21 cellular contexts compared by ENCODE assay signal in the genomic region with DNA sequence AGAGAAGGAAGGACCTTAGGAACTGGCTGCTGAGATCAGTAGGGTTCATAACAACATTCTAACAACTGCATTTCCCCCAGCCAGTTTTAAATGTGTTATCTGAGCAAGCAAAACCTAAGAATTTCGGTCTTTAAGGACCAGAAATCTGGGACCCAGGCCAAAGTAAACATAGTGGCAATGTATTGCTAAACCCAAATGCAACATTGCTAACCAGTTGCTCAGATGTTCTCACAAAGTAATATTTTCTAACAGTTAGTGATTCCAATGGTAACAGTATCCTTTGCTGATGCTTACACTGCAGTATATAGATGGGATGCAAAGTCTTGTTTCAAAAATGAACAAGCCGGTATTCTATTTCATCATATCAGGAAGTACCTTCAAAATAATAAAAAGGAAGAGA.
DNase-seq lines count a peak whose midpoint lies in the region; FAIRE-seq and TF ChIP-seq lines count a peak whose summit lies in the region.
"Had no signal": no experiment of that assay in that cellular context is flagged by ENCODE, and none has a peak within 500 bp of the region (broad histone marks: within the 10 kb centered on the region; RNA-seq: fewer than 3 reads in every experiment).

No MANE protein-coding gene starts in this region.

- no peaks in the 10 kb centered on the region for H4K20me1 ChIP-seq in fibroblast of lung (ENCODE audit: control insufficient read depth, extremely low read depth, insufficient read depth, low read length)
- H4K20me1 ChIP-seq: BLaER1 treated with 17β-estradiol and CSF1 and Interleukin-3, amounts not matched to agents 10 nM and 100 nM had no signal

- no peaks in the 10 kb centered on the region for H3K4me1 Mint-ChIP-seq in HFFc6 (ENCODE audit: low read depth)

- POLR2A ChIA-PET in RWPE1 (lab: Yijun Ruan, JAX; ENCODE audit: low non-redundant PET): no interaction called here

- no peaks in the 10 kb centered on the region for H3K9me3 Mint-ChIP-seq in HFFc6
- H3K9me3 Mint-ChIP-seq: endodermal cell had no signal

- H2AFZ ChIP-seq in fibroblast of lung (ENCODE audit: low read length): no peak overlapping the region

- H3K27ac Mint-ChIP-seq in HFFc6: no peak overlapping the region
- H3K27ac Mint-ChIP-seq: endodermal cell had no signal

- no peaks in the 10 kb centered on the region for H3K4me1 ChIP-seq in fibroblast of lung (ENCODE audit: control insufficient read depth, extremely low read depth, insufficient read depth, low read length)
- H3K4me1 ChIP-seq in colonic mucosa: no peaks in the 10 kb centered on the region
- H3K4me1 ChIP-seq: BLaER1 treated with 17β-estradiol and CSF1 and Interleukin-3, amounts not matched to agents 10 nM and 100 nM; heart left ventricle had no signal

- CTCF ChIA-PET in RWPE1 (lab: Yijun Ruan, JAX): no interaction called here

- H3K27me3 Mint-ChIP-seq in HFFc6 (ENCODE audit: insufficient read depth): peaks cover 1% of the 10 kb centered on the region; the same call in 1 of the 2 replicates

- H3K27ac ChIP-seq in RWPE1 (no peak overlapping the region), fibroblast of lung (ENCODE audit: insufficient read depth, low read length) (no peak overlapping the region), colonic mucosa (no peak overlapping the region)
- H3K27ac ChIP-seq: BLaER1 treated with 17β-estradiol and CSF1 and Interleukin-3, amounts not matched to agents 10 nM and 100 nM; heart left ventricle; neutrophil had no signal

- no peak overlapping the region for H3K4me3 Mint-ChIP-seq in HFFc6
- H3K4me3 Mint-ChIP-seq: endodermal cell had no signal

- no peaks in the 10 kb centered on the region for H3K9me3 ChIP-seq in fibroblast of lung (ENCODE audit: control insufficient read depth, insufficient read depth, low read depth, low read length)
- H3K9me3 ChIP-seq in colonic mucosa: no peaks in the 10 kb centered on the region
- H3K9me3 ChIP-seq: mucosa of descending colon, neutrophil, tibial artery had no signal

- intact Hi-C loops in colonic mucosa (cut with DNase I): no loop called here

- DNase-seq in HFFc6: peak; percentile 12
- DNase-seq in RWPE1 (ENCODE audit: low spot score): peak; percentile 4
- DNase-seq in fibroblast of lung (ENCODE audit: low read depth in 2 of 2): peak; percentile 58 to 88
- peak; percentile 92 for DNase-seq in renal cortical epithelial cell (ENCODE audit: low read depth)
- no peak for DNase-seq in colonic mucosa
- no peak for DNase-seq in D721Med (ENCODE audit: insufficient read length, low spot score)
- no peak for DNase-seq in AG20443 (ENCODE audit: low spot score)
- DNase-seq in DMS 273 (lab: John Stamatoyannopoulos, UW; ENCODE audit: unreplicated experiment): no peak
- DNase-seq: activated naive CD4-positive, alpha-beta T cell treated with anti-CD3 and anti-CD28 coated beads, Interleukin-2, amount 50 U/mL, for 16 hours; DMS79; endodermal cell; heart left ventricle; mucosa of descending colon; NCI-H2171; NK-92 treated with Interleukin-12 subunit alpha and Interleukin-12 subunit beta, amount 100 ng/mL, for 24 hours; SIG-M5; tibial artery had no signal

- H3K9ac ChIP-seq in fibroblast of lung (ENCODE audit: insufficient read depth, low read length) (no peak overlapping the region), colonic mucosa (ENCODE audit: low read depth in 2 of 2, low read length in 2 of 2) (no peak overlapping the region)
- H3K9ac ChIP-seq: BLaER1 treated with 17β-estradiol and CSF1 and Interleukin-3, amounts not matched to agents 10 nM and 100 nM had no signal

- no peaks in the 10 kb centered on the region for H3K27me3 ChIP-seq in fibroblast of lung (ENCODE audit: control insufficient read depth, insufficient read depth, low read length)
- no peaks in the 10 kb centered on the region for H3K27me3 ChIP-seq in colonic mucosa
- H3K27me3 ChIP-seq: BLaER1 treated with 17β-estradiol and CSF1 and Interleukin-3, amounts not matched to agents 10 nM and 100 nM; heart left ventricle; neutrophil; tibial artery had no signal

- H3K79me2 ChIP-seq in fibroblast of lung (ENCODE audit: control insufficient read depth, insufficient read depth, low read length): no peaks in the 10 kb centered on the region

- H3K4me3 ChIP-seq in fibroblast of lung (replicated peaks in 1 of 4; ENCODE audit: control extremely low read depth in 1 of 4, insufficient read depth in 1 of 4, low read depth in 3 of 4, low read length in 4 of 4): no peak overlapping the region
- H3K4me3 ChIP-seq in colonic mucosa: no peak overlapping the region
- H3K4me3 ChIP-seq: BLaER1 treated with 17β-estradiol and CSF1 and Interleukin-3, amounts not matched to agents 10 nM and 100 nM; heart left ventricle; mucosa of descending colon; tibial artery had no signal

- no peak for FAIRE-seq in D721Med (lab: Jason Lieb, UNC)
- FAIRE-seq: HTR-8/SVneo, keratinocyte had no signal

- H3K4me2 ChIP-seq in fibroblast of lung (ENCODE audit: extremely low read depth, insufficient read depth, low read length): no peak overlapping the region
- H3K4me2 ChIP-seq: BLaER1 treated with 17β-estradiol and CSF1 and Interleukin-3, amounts not matched to agents 10 nM and 100 nM had no signal

- H3K36me3 Mint-ChIP-seq in HFFc6 (ENCODE audit: low read depth): no peaks in the 10 kb centered on the region

- no peaks in the 10 kb centered on the region for H3K36me3 ChIP-seq in fibroblast of lung (ENCODE audit: control insufficient read depth, insufficient read depth, low read length)
- no peaks in the 10 kb centered on the region for H3K36me3 ChIP-seq in colonic mucosa
- H3K36me3 ChIP-seq: BLaER1 treated with 17β-estradiol and CSF1 and Interleukin-3, amounts not matched to agents 10 nM and 100 nM; heart left ventricle; neutrophil; tibial artery had no signal

- TF ChIP-seq CTCF in HFFc6 (IDR thresholded peaks at IDR 0.05) (no peak), RWPE1 (conservative IDR thresholded peaks at IDR 0.05; ENCODE audit: low read depth) (no peak), fibroblast of lung (conservative IDR thresholded peaks at IDR 0.05 in 1 of 2, IDR thresholded peaks at IDR 0.05 in 1 of 2; ENCODE audit: low read depth in 1 of 2, low read length in 2 of 2) (no peak), colonic mucosa (IDR thresholded peaks at IDR 0.05) (no peak), D721Med (IDR thresholded peaks at IDR 0.05; ENCODE audit: insufficient read depth, missing control alignments) (no peak)

Comparison
In these comparisons a context has a peak if more than half of its experiments do, and no peak if none do; other contexts are left out.
1. DNase-seq: peak in HFFc6 (single experiment), RWPE1 (single experiment), fibroblast of lung (2 of 2) and renal cortical epithelial cell (single experiment); none in colonic mucosa (single experiment), D721Med (single experiment), AG20443 (single experiment) and DMS 273 (single experiment).